In the genomic region with DNA sequence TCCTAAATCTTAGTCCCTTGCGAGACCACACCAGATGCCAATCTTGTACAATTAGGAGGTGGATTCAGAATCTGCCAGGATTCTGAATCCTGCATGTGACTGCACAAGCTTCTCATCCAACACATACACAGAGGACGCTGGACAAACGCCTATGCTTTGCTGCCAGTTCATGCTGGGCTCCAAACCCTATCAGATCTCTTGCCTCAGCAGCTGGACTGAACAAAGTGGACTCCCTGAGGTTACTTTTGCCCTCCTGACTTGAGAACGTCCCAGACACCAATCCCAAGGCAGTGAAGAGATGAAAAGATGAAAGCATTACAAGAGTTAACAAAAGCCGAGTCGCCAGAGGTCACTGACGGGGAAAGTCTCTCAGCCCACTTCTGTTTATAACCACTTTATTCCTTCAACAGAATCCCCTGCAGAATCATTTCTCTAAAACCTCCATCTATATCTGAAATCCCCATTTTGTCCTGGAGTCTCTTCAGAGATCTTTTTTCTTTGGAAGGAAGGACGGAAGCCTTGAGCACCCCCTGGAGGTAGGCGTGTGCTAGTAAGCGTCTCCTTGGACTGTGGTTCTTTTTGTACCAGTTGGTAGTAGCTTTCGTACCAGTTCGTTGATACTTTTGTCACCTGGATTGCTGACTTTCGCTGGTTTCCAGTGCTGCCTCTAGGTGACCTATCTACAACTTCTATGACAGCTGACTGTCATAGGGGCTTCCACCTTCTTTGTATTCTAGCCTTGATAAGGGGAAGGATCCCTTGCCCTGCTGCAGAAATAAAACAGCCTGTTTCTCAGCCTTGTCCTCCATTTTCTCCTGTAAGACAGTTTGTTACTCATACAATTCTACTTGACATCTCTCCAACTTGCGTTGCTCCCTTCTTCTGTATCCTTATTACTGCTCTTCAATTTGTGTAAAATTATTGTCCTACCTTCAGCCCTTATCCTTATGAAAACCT, we compare ENCODE assay signal across 8 cellular contexts. TPM values are rescaled to one million over a fixed set of nuclear protein-coding genes. Genes with fewer than 3 reads are reported as not detected.
DNase-seq lines count a peak whose midpoint lies in the region; ATAC-seq, FAIRE-seq and TF ChIP-seq lines count a peak whose summit lies in the region.

No MANE protein-coding gene starts in this region.

- H3K9ac ChIP-seq in iPS-18a (ENCODE audit: low read length) = no peak overlapping the region

- H3K27ac Mint-ChIP-seq in T-helper 17 cell = no peak overlapping the region

- H3K36me3 ChIP-seq in body of pancreas (replicated peaks in 1 of 2; ENCODE audit: insufficient read depth in 1 of 2, low read depth in 2 of 2) (no peaks in the 10 kb centered on the region), iPS-18a (ENCODE audit: control insufficient read depth, low read depth, low read length) (no peaks in the 10 kb centered on the region), small intestine (ENCODE audit: control insufficient read depth in 2 of 2, insufficient read depth in 2 of 2, low read length in 2 of 2) (no peaks in the 10 kb centered on the region)

- H3K27ac ChIP-seq in body of pancreas (no peak overlapping the region), iPS-18a (ENCODE audit: low read length) (no peak overlapping the region), small intestine (ENCODE audit: low read depth in 1 of 2, low read length in 1 of 2) (no peak overlapping the region)

- no peak for TF ChIP-seq POLR2A in body of pancreas (IDR thresholded peaks at IDR 0.05)

- intact Hi-C loops in body of pancreas (cut with DNase I) = no loop called here

- 22 to 24% methylated on average over 14 of the region's 14 CpGs for WGBS in body of pancreas, 2 donors
- 28 to 31% (median 29%) methylated on average over 14 of the region's 14 CpGs for WGBS in small intestine, 3 donors

- no peaks in the 10 kb centered on the region for H3K36me3 Mint-ChIP-seq in T-helper 17 cell (ENCODE audit: low read depth)

- H3K27me3 Mint-ChIP-seq in T-helper 17 cell = peaks cover 16% of the 10 kb centered on the region

- TF ChIP-seq CTCF in GM12874 (IDR thresholded peaks at IDR 0.05; ENCODE audit: insufficient read depth, low read depth, low read length) = peak; percentile 84
- peak; percentile 72 to 86 (median 81) for TF ChIP-seq CTCF in body of pancreas (IDR thresholded peaks at IDR 0.05)

- ATAC-seq in HG02623 (IDR thresholded peaks at IDR 0.05; ENCODE audit: unreplicated experiment) = peak; percentile 32
- peak; percentile 87 for ATAC-seq in T-helper 17 cell
- peak; percentile 98 for ATAC-seq in body of pancreas

- no peaks in the 10 kb centered on the region for H3K9me3 ChIP-seq in T-helper 17 cell (ENCODE audit: control insufficient read depth, low read length, poor library complexity, severe bottlenecking)
- H3K9me3 ChIP-seq in body of pancreas = no peaks in the 10 kb centered on the region
- no peaks in the 10 kb centered on the region for H3K9me3 ChIP-seq in iPS-18a (ENCODE audit: control insufficient read depth, low read depth, low read length)
- H3K9me3 ChIP-seq in small intestine (ENCODE audit: control insufficient read depth, low read depth) = no peaks in the 10 kb centered on the region

- no peaks in the 10 kb centered on the region for H3K27me3 ChIP-seq in body of pancreas
- no peaks in the 10 kb centered on the region for H3K27me3 ChIP-seq in iPS-18a (ENCODE audit: control insufficient read depth, insufficient read depth, low read length)
- H3K27me3 ChIP-seq in small intestine (ENCODE audit: control insufficient read depth in 2 of 2, insufficient read depth in 2 of 2, low read length in 2 of 2) = no peaks in the 10 kb centered on the region

- H3K4me3 ChIP-seq in body of pancreas = no peak overlapping the region
- peak overlapping the region; percentile 24 for H3K4me3 ChIP-seq in iPS-18a (ENCODE audit: low read length)
- no peak overlapping the region for H3K4me3 ChIP-seq in small intestine (ENCODE audit: low read depth in 1 of 2, low read length in 2 of 2)

- H3K4me1 ChIP-seq in body of pancreas = peaks cover 10% of the 10 kb centered on the region
- H3K4me1 ChIP-seq in iPS-18a (ENCODE audit: control insufficient read depth, low read depth, low read length) = no peaks in the 10 kb centered on the region
- no peaks in the 10 kb centered on the region for H3K4me1 ChIP-seq in small intestine (ENCODE audit: control insufficient read depth in 2 of 2, insufficient read depth in 1 of 2, low read depth in 1 of 2, low read length in 1 of 2)

- peak overlapping the region; percentile 78 for H3K4me3 Mint-ChIP-seq in T-helper 17 cell

- peaks cover 20% of the 10 kb centered on the region for H3K4me1 Mint-ChIP-seq in T-helper 17 cell

- FAIRE-seq in small intestine (lab: Jason Lieb, UNC) = no peak

- DNase-seq in NCI-H1417 (lab: John Stamatoyannopoulos, UW) (peak; percentile 60 to 85 (median 70)), T-helper 17 cell (peak; percentile 25 to 46 (median 31)), body of pancreas (peak; percentile 68 to 77 (median 76)), small intestine (peak; percentile 83), T1000 (lab: John Stamatoyannopoulos, UW) (no peak)

RNA-seq across cellular contexts. Expression of a gene that starts 26.1 kb away (rescaled TPM):
- 10 to 100 TPM; 48.7 to 50.7 TPM for total RNA-seq in T-helper 17 cell
- 10 to 100 TPM; 14.5 to 20.1 TPM for total RNA-seq in body of pancreas
- 10 to 100 TPM; 13.5 to 15.3 (median 14.5) TPM for polyA plus RNA-seq in small intestine

Comparison
In these comparisons a context has a peak if more than half of its experiments do, and no peak if none do; other contexts are left out.
1. ATAC-seq: peak in every context shown above with its lines; median percentile 98 in body of pancreas; 87 in T-helper 17 cell; 32 in HG02623.